ENCODE assay signal across 16 cellular contexts in genomic region chr7:1547777-1548437, GRCh38. TPM values are rescaled to one million over a fixed set of nuclear protein-coding genes. Genes with fewer than 3 reads are reported as not detected.
"Had no signal": no experiment of that assay in that cellular context is flagged by ENCODE, and none has a peak within 500 bp of the region (broad histone marks: within the 10 kb centered on the region; RNA-seq: fewer than 3 reads in every experiment).

No MANE protein-coding gene starts in this region.

- H3K9me3 ChIP-seq: lower lobe of right lung, sigmoid colon, stomach, uterus had no signal

- H3K36me3 Mint-ChIP-seq: activated naive CD4-positive, alpha-beta T cell treated with anti-CD3 and anti-CD28 coated beads, Interleukin-2, amount 50 U/mL, for 24 hours; naive thymus-derived CD4-positive, alpha-beta T cell had no signal

- H3K4me3 ChIP-seq: lower lobe of right lung, sigmoid colon, stomach, uterus had no signal

- H3K36me3 ChIP-seq: uterus had no signal

- ATAC-seq: effector memory CD8-positive, alpha-beta T cell had no signal

- H3K4me3 Mint-ChIP-seq: activated CD4-positive, alpha-beta memory T cell treated with anti-CD3 and anti-CD28 coated beads, Interleukin-2, amount 10 ng/mL, durations not matched to agents 7 days and 5 days; activated naive CD4-positive, alpha-beta T cell treated with anti-CD3 and anti-CD28 coated beads, Interleukin-2, amount 50 U/mL, for 24 hours; dendritic cell treated with granulocyte-macrophage colony-stimulating factor and Interleukin-4, amounts not matched to agents 40 ng/mL and 50 ng/mL, for 4 days; naive thymus-derived CD4-positive, alpha-beta T cell had no signal

- H3K4me1 ChIP-seq: lower lobe of right lung, sigmoid colon, uterus had no signal

- H3K27me3 ChIP-seq: brain microvascular endothelial cell, sigmoid colon, stomach, uterus had no signal

- H3K27me3 Mint-ChIP-seq: activated CD4-positive, alpha-beta memory T cell treated with anti-CD3 and anti-CD28 coated beads, Interleukin-2, amount 10 ng/mL, durations not matched to agents 7 days and 5 days; activated naive CD4-positive, alpha-beta T cell treated with anti-CD3 and anti-CD28 coated beads, Interleukin-2, amount 50 U/mL, for 24 hours; effector memory CD8-positive, alpha-beta T cell; naive thymus-derived CD4-positive, alpha-beta T cell; progenitor cell of endocrine pancreas had no signal

- H3K9me3 Mint-ChIP-seq: activated CD4-positive, alpha-beta memory T cell treated with anti-CD3 and anti-CD28 coated beads, Interleukin-2, amount 10 ng/mL, durations not matched to agents 7 days and 5 days; activated naive CD4-positive, alpha-beta T cell treated with anti-CD3 and anti-CD28 coated beads, Interleukin-2, amount 50 U/mL, for 24 hours; activated T-helper 2 cell treated with anti-CD3 and anti-CD28 coated beads, Interferon-gamma antibody, Interleukin-2, Interleukin-4, amounts not matched to agents 10 μg/mL and 5 μg/mL and 100 μg/mL, durations not matched to agents 14 hours and 24 hours and 36 hours; dendritic cell treated with granulocyte-macrophage colony-stimulating factor and Interleukin-4, amounts not matched to agents 40 ng/mL and 50 ng/mL, for 4 days; effector memory CD8-positive, alpha-beta T cell; naive thymus-derived CD4-positive, alpha-beta T cell had no signal

- DNase-seq: activated CD4-positive, alpha-beta memory T cell treated with anti-CD3 and anti-CD28 coated beads, Interleukin-2, amount 10 ng/mL, durations not matched to agents 7 days and 5 days; amygdala; brain microvascular endothelial cell; effector memory CD8-positive, alpha-beta T cell; hippocampal formation; lower lobe of right lung; naive thymus-derived CD4-positive, alpha-beta T cell; sigmoid colon; stomach; SW 1271; uterus had no signal

- H3K4me1 Mint-ChIP-seq: activated CD4-positive, alpha-beta memory T cell treated with anti-CD3 and anti-CD28 coated beads, Interleukin-2, amount 10 ng/mL, durations not matched to agents 7 days and 5 days; activated naive CD4-positive, alpha-beta T cell treated with anti-CD3 and anti-CD28 coated beads, Interleukin-2, amount 50 U/mL, for 24 hours had no signal

- H3K27ac Mint-ChIP-seq: activated CD4-positive, alpha-beta memory T cell treated with anti-CD3 and anti-CD28 coated beads, Interleukin-2, amount 10 ng/mL, durations not matched to agents 7 days and 5 days; activated naive CD4-positive, alpha-beta T cell treated with anti-CD3 and anti-CD28 coated beads, Interleukin-2, amount 50 U/mL, for 24 hours; activated T-helper 2 cell treated with anti-CD3 and anti-CD28 coated beads, Interferon-gamma antibody, Interleukin-2, Interleukin-4, amounts not matched to agents 10 μg/mL and 5 μg/mL and 100 μg/mL, durations not matched to agents 14 hours and 24 hours and 36 hours; dendritic cell treated with granulocyte-macrophage colony-stimulating factor and Interleukin-4, amounts not matched to agents 40 ng/mL and 50 ng/mL, for 4 days; progenitor cell of endocrine pancreas had no signal

- H3K27ac ChIP-seq: brain microvascular endothelial cell, lower lobe of right lung, sigmoid colon, stomach, uterus had no signal

RNA-seq across cellular contexts. Expression of gene TMEM184A, which starts 8.1 kb away (rescaled TPM):
- total RNA-seq: activated CD4-positive, alpha-beta memory T cell treated with anti-CD3 and anti-CD28 coated beads, Interleukin-2, amount 10 ng/mL, durations not matched to agents 7 days and 5 days; mononuclear cell had no signal
